Comparison of ENCODE assay signal across 8 cellular contexts in genomic region chr16:28491970-28492474, GRCh38. TPM values are rescaled to one million over a fixed set of nuclear protein-coding genes. Genes with fewer than 3 reads are reported as not detected.
DNase-seq lines count a peak whose midpoint lies in the region; ATAC-seq and TF ChIP-seq lines count a peak whose summit lies in the region.

Gene CLN3, minus strand, starts transcription at chr16:28492074. Its CDS starts 315 bp downstream, at chr16:28491759.

- peak; percentile 76 for ATAC-seq in HG02870 (IDR thresholded peaks at IDR 0.05; ENCODE audit: unreplicated experiment)
- ATAC-seq in upper lobe of left lung (ENCODE audit: low FRiP score in 2 of 2): peak; percentile 94 to 95

- peaks cover 32% of the 10 kb centered on the region for H3K36me3 Mint-ChIP-seq in T-helper 1 cell treated with Interleukin-12 subunit alpha and Interleukin-12 subunit beta and Interleukin-4 antibody, amounts not matched to agents 30 μg/mL and 1 μg/mL, for 36 hours (ENCODE audit: low read depth)

- in situ Hi-C loops in GM13976 (cut with MboI; ENCODE audit: low sequenced_read_pairs, unreplicated experiment): no loop called here

- H3K27ac ChIP-seq in left ventricle myocardium inferior (replicated peaks) (peak within 1 kb of the TSS; percentile 95), upper lobe of left lung (peak within 1 kb of the TSS; percentile 92 to 98 (median 94))

- peaks cover 52% of the 10 kb centered on the region for H3K4me1 Mint-ChIP-seq in T-helper 1 cell treated with Interleukin-12 subunit alpha and Interleukin-12 subunit beta and Interleukin-4 antibody, amounts not matched to agents 30 μg/mL and 1 μg/mL, for 36 hours (ENCODE audit: low read depth)

- H3K36me3 ChIP-seq in left ventricle myocardium inferior: peaks cover 25% of the 10 kb centered on the region
- peaks cover 11 to 27% (median 20%) of the 10 kb centered on the region in 4 donors for H3K36me3 ChIP-seq in upper lobe of left lung

- TF ChIP-seq CTCF in GM13976 (IDR thresholded peaks at IDR 0.05; ENCODE audit: borderline replicate concordance, control extremely low read depth, extremely low read depth, insufficient read depth, missing control alignments) (no peak), left ventricle myocardium inferior (IDR thresholded peaks at IDR 0.05; ENCODE audit: borderline replicate concordance) (no peak), upper lobe of left lung (IDR thresholded peaks at IDR 0.05) (peak in 1 of 6 experiments; percentile 4)

- H3K27me3 ChIP-seq in left ventricle myocardium inferior (ENCODE audit: low read depth): no peaks in the 10 kb centered on the region
- no peaks in the 10 kb centered on the region for H3K27me3 ChIP-seq in upper lobe of left lung

- H3K9me3 ChIP-seq in left ventricle myocardium inferior (replicated peaks) (no peaks in the 10 kb centered on the region), upper lobe of left lung (no peaks in the 10 kb centered on the region)

- H3K4me1 ChIP-seq in left ventricle myocardium inferior: peaks cover 13% of the 10 kb centered on the region
- H3K4me1 ChIP-seq in upper lobe of left lung: peaks cover 18 to 51% (median 31%) of the 10 kb centered on the region in 4 donors

- WGBS in upper lobe of left lung, 2 donors: 0 to 1% methylated on average over 18 to 19 of the region's 21 CpGs

- DNase-seq in GM13976 (ENCODE audit: low spot score) (peak; percentile 92), NCI-H1694 treated with DMSO at 0.1 percent for 48 hours (lab: John Stamatoyannopoulos, UW) (peak; percentile 94), amniotic stem cell (lab: John Stamatoyannopoulos, UW) (peak; percentile 92), left ventricle myocardium inferior (peak; percentile 91), posterior vena cava (ENCODE audit: low spot score) (peak; percentile 97), upper lobe of left lung (peak in 1 of 2 donors; percentile 94)

- TF ChIP-seq EP300 in upper lobe of left lung (IDR thresholded peaks at IDR 0.05): no peak

- TF ChIP-seq POLR2A in upper lobe of left lung (IDR thresholded peaks at IDR 0.05): peak in 1 of 4 donors; percentile 61

- H3K27me3 Mint-ChIP-seq in T-helper 1 cell treated with Interleukin-12 subunit alpha and Interleukin-12 subunit beta and Interleukin-4 antibody, amounts not matched to agents 30 μg/mL and 1 μg/mL, for 36 hours (ENCODE audit: low read depth): no peaks in the 10 kb centered on the region

- no peaks in the 10 kb centered on the region for H3K9me3 Mint-ChIP-seq in T-helper 1 cell treated with Interleukin-12 subunit alpha and Interleukin-12 subunit beta and Interleukin-4 antibody, amounts not matched to agents 30 μg/mL and 1 μg/mL, for 36 hours

- H3K4me3 Mint-ChIP-seq in T-helper 1 cell treated with Interleukin-12 subunit alpha and Interleukin-12 subunit beta and Interleukin-4 antibody, amounts not matched to agents 30 μg/mL and 1 μg/mL, for 36 hours: peak within 1 kb of the TSS; percentile 93

- H3K4me3 ChIP-seq in left ventricle myocardium inferior: peak within 1 kb of the TSS; percentile 95
- peak within 1 kb of the TSS; percentile 79 to 95 (median 86) for H3K4me3 ChIP-seq in upper lobe of left lung

- H3K27ac Mint-ChIP-seq in T-helper 1 cell treated with Interleukin-12 subunit alpha and Interleukin-12 subunit beta and Interleukin-4 antibody, amounts not matched to agents 30 μg/mL and 1 μg/mL, for 36 hours: peak within 1 kb of the TSS; percentile 100

- intact Hi-C loops in left ventricle myocardium inferior (cut with micrococcal nuclease) (loop anchor here (10.0 kb wide), 1 partner anchor 63 kb away; the partner anchor contains the start of gene SGF29), posterior vena cava (cut with DNase I) (loop anchor here in 1 of 2 donors (10.0 kb wide), 1 partner anchor 53 kb away; no protein-coding TSS in a partner anchor)

RNA-seq across cellular contexts. Expression of gene CLN3, which starts in this region (rescaled TPM):
- total RNA-seq in left ventricle myocardium inferior (13.6 TPM), posterior vena cava (10 to 100 TPM; 15.7 to 22.8 TPM), upper lobe of left lung (10 to 100 TPM; 39.5 to 96.4 (median 56.2) TPM)
